In genomic region chr20:58174708-58175287, GRCh38 we compare ENCODE assay signal across 11 cellular contexts. TPM values are rescaled to one million over a fixed set of nuclear protein-coding genes. Genes with fewer than 3 reads are reported as not detected.
DNase-seq lines count a peak whose midpoint lies in the region; ATAC-seq and TF ChIP-seq lines count a peak whose summit lies in the region.
"Had no signal": no experiment of that assay in that cellular context is flagged by ENCODE, and none has a peak within 500 bp of the region (broad histone marks: within the 10 kb centered on the region; RNA-seq: fewer than 3 reads in every experiment).

No MANE protein-coding gene starts in this region.

- peak; percentile 76 to 81 for ATAC-seq in left cardiac atrium
- ATAC-seq in GM18502 (IDR thresholded peaks at IDR 0.05; ENCODE audit: poor library complexity, unreplicated experiment): no peak

- no peak for TF ChIP-seq CTCF in GM10248 (IDR thresholded peaks at IDR 0.05; ENCODE audit: control extremely low read depth, extremely low read depth, low read depth, missing control alignments)

- intact Hi-C loops in left cardiac atrium (cut with DNase I) (loop anchor here in 1 of 2 donors (10.0 kb wide), 1 partner anchor 550 kb away; the partner anchor contains the start of gene ZBP1), posterior vena cava (cut with DNase I) (no loop called here)

- CTCF ChIA-PET in GM10248 (lab: Yijun Ruan, JAX): interaction anchor here (1.0 kb wide), 1 partner anchor 10 kb away, joined by 4 read pairs; no protein-coding TSS in a partner anchor

- DNase-seq in AG08396 (ENCODE audit: low spot score): peak; percentile 69
- DNase-seq in RPMI7951 (ENCODE audit: low read depth): peak; percentile 43
- peak; percentile 48 for DNase-seq in left cardiac atrium
- DNase-seq in posterior vena cava (ENCODE audit: low spot score): peak; percentile 86
- no peak for DNase-seq in GM10248 (ENCODE audit: extremely low spot score)
- no peak for DNase-seq in HT-29 (ENCODE audit: low spot score)
- DNase-seq in activated T-cell treated with anti-CD3 and anti-CD28 coated beads, Interleukin-2, amount 50 U/mL, for 1 hour: no peak
- DNase-seq: stimulated activated CD4-positive, alpha-beta T cell treated with anti-CD3 and anti-CD28 coated beads, Interleukin-4, amount 100 ng/mL, for 1 hour had no signal

- POLR2A ChIA-PET in GM10248 (lab: Yijun Ruan, JAX): no interaction called here

RNA-seq across cellular contexts. Expression of gene ANKRD60, which starts 53.7 kb away (rescaled TPM):
- total RNA-seq in RPMI7951 (2014; rRNA removed; shearing (Covaris generic)): not detected in 2 replicates
- total RNA-seq in left cardiac atrium (not detected), posterior vena cava (not detected)
- not detected in 2 replicates for total RNA-seq in HT-29 (2014; rRNA removed; shearing (Covaris generic))
- total RNA-seq: epithelial cell of proximal tubule, mononuclear cell had no signal

Comparison
In these comparisons a context has a peak if more than half of its experiments do, and no peak if none do; other contexts are left out.
1. DNase-seq: peak in AG08396 (single experiment), RPMI7951 (single experiment), left cardiac atrium (single experiment) and posterior vena cava (single experiment); none in GM10248 (single experiment), HT-29 (single experiment) and activated T-cell treated with anti-CD3 and anti-CD28 coated beads, Interleukin-2, amount 50 U/mL, for 1 hour (single experiment).